In the genomic region with DNA sequence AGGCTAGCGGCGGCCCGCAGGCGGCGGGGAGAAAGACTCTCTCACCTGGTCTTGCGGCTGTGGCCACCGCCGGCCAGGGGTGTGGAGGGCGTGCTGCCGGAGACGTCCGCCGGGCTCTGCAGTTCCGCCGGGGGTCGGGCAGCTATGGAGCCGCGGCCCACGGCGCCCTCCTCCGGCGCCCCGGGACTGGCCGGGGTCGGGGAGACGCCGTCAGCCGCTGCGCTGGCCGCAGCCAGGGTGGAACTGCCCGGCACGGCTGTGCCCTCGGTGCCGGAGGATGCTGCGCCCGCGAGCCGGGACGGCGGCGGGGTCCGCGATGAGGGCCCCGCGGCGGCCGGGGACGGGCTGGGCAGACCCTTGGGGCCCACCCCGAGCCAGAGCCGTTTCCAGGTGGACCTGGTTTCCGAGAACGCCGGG, we compare ENCODE assay signal across 7 cellular contexts. TPM values are rescaled to one million over a fixed set of nuclear protein-coding genes. Genes with fewer than 3 reads are reported as not detected.
A peak's percentile ranks its signal among the peaks of the same experiment; 100 is the strongest.
DNase-seq lines count a peak whose midpoint lies in the region; ATAC-seq and TF ChIP-seq lines count a peak whose summit lies in the region.

No MANE protein-coding gene starts in this region.

- no peak overlapping the region for H3K4me3 Mint-ChIP-seq in HFFc6
- no peak overlapping the region for H3K4me3 Mint-ChIP-seq in neural crest cell

- H3K27me3 Mint-ChIP-seq in HFFc6 (ENCODE audit: insufficient read depth) (no peaks in the 10 kb centered on the region), neural crest cell (ENCODE audit: low read depth) (no peaks in the 10 kb centered on the region)

- H3K4me3 ChIP-seq in epithelial cell of proximal tubule (ENCODE audit: low read depth, low read length): peak overlapping the region; percentile 82

- H3K4me1 Mint-ChIP-seq in HFFc6 (ENCODE audit: low read depth): peaks cover 44% of the 10 kb centered on the region
- peaks cover 55% of the 10 kb centered on the region for H3K4me1 Mint-ChIP-seq in neural crest cell

- TF ChIP-seq CTCF in HFFc6 (IDR thresholded peaks at IDR 0.05) (peak; percentile 68), epithelial cell of proximal tubule (conservative IDR thresholded peaks at IDR 0.05; ENCODE audit: low read depth, low read length) (no peak), neural crest cell (conservative IDR thresholded peaks at IDR 0.05) (peak; percentile 43), GM20000 (IDR thresholded peaks at IDR 0.05; ENCODE audit: extremely low read depth, missing control alignments) (no peak)

- H3K27ac Mint-ChIP-seq in HFFc6 (no peak overlapping the region), neural crest cell (ENCODE audit: unreplicated experiment) (no peak overlapping the region)

- no peaks in the 10 kb centered on the region for H3K9me3 Mint-ChIP-seq in HFFc6
- H3K9me3 Mint-ChIP-seq in neural crest cell: no peaks in the 10 kb centered on the region

- H3K36me3 Mint-ChIP-seq in HFFc6 (ENCODE audit: low read depth) (peaks cover 7% of the 10 kb centered on the region), neural crest cell (ENCODE audit: low read depth) (peaks cover 6% of the 10 kb centered on the region)

- ATAC-seq in GM18508 (IDR thresholded peaks at IDR 0.05; ENCODE audit: insufficient read depth, unreplicated experiment): peak; percentile 17

- no peak for DNase-seq in HFFc6
- DNase-seq in OCI-M1 (lab: John Stamatoyannopoulos, UW): peak; percentile 4
- DNase-seq in epithelial cell of proximal tubule (ENCODE audit: low read depth): no peak
- peak; percentile 63 for DNase-seq in neural crest cell (ENCODE audit: low read depth, low spot score)
- DNase-seq in islet precursor cell: no peak
- DNase-seq in GM20000 (ENCODE audit: low spot score): no peak

RNA-seq across cellular contexts. Expression of gene SLC12A2, which starts 0.3 kb away (rescaled TPM):
- 10 to 100 TPM; 14.8 to 17.9 (median 16.1) TPM for total RNA-seq in HFFc6 (2021; fragmentation: NEBNext Ultra II Directional; extraction: Animal tissue kit (Norgen Biotek cat#: 25700))
- total RNA-seq in epithelial cell of proximal tubule: 14.2 and 14.3 TPM in 2 replicates
- 31.3 and 31.7 TPM in 2 replicates for total RNA-seq in neural crest cell

Comparison
In these comparisons a context has a peak if more than half of its experiments do, and no peak if none do; other contexts are left out.
1. DNase-seq: peak in OCI-M1 (single experiment) and neural crest cell (single experiment); none in HFFc6 (single experiment), epithelial cell of proximal tubule (single experiment), islet precursor cell (single experiment) and GM20000 (single experiment).
2. CTCF ChIP-seq: peak in HFFc6 (single experiment) and neural crest cell (single experiment); none in epithelial cell of proximal tubule (single experiment) and GM20000 (single experiment).